In genomic region chr15:95829062-95829461, GRCh38 we compare ENCODE assay signal across 2 cellular contexts.
A peak's percentile ranks its signal among the peaks of the same experiment; 100 is the strongest.
TF ChIP-seq lines count a peak whose summit lies in the region.

No MANE protein-coding gene starts in this region.

TF ChIP-seq in HepG2, 621 proteins besides CTCF, POLR2A, EP300 and RAD21:
- TF ChIP-seq STAG1 (CRISPR knock-in tag; IDR thresholded peaks at IDR 0.05): 0 out of 2 replicates have a peak, but pooled peaks have one; percentile 13
- no peak for TF ChIP-seq U2AF1 (optimal IDR thresholded peaks at IDR 0.05; ENCODE audit: low read depth, low read length)

TF ChIP-seq in H1, 55 proteins besides CTCF, POLR2A, EP300 and RAD21 (continued from another document):
- TF ChIP-seq EGR1 (IDR thresholded peaks at IDR 0.05; ENCODE audit: borderline replicate concordance, low read depth, low read length): no peak
- TF ChIP-seq KDM4A (IDR thresholded peaks at IDR 0.05; ENCODE audit: low read depth, low read length, severe bottlenecking): no peak
- no peak for TF ChIP-seq FOSL1 (IDR thresholded peaks at IDR 0.05; ENCODE audit: insufficient read depth, low read depth, low read length)
- TF ChIP-seq PHF8 (conservative IDR thresholded peaks at IDR 0.05; ENCODE audit: low read depth, low read length): no peak
- no peak for TF ChIP-seq CHD2 (IDR thresholded peaks at IDR 0.05; ENCODE audit: low read length)
- TF ChIP-seq SIN3A (conservative IDR thresholded peaks at IDR 0.05 in 1 of 2, IDR thresholded peaks at IDR 0.05 in 1 of 2; ENCODE audit: low read depth in 1 of 2, low read length in 2 of 2): no peak
